Comparison of ENCODE assay signal across 8 cellular contexts in the genomic region with DNA sequence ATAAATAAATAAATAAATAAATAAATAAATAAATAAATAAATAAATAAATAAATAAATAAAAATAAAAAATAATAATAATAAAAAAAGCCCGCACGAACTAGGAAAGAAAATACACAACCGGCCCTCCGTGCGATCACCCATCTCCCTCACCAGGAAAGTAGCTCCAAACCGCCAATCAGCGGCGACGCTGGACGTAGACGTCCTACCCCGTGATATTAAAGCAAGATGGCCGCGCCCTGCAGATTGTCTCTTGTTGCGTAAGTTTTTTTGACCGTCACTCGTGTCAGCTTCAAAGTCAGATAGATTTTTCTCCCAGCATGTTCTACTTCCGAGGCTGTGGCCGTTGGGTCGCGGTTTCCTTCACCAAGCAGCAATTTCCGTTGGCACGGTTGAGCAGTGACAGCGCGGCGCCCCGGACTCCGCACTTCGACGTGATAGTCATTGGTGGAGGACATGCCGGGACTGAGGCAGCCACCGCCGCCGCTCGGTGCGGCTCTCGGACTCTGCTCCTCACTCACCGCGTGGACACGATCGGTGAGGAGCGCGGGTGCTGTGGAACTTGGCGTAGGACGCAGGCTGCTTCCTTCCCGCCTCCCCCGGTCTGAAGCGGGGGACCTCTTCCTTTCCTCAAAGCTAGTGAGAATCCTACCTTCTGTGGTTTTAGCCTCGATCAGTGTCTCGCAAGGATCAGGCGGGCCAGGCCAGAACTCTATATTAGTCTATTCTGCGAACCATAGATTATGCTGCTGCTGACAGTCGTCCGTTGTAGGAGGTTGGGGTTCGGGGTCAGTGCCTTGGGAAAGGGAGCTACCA. TPM values are rescaled to one million over a fixed set of nuclear protein-coding genes. Genes with fewer than 3 reads are reported as not detected.
DNase-seq lines count a peak whose midpoint lies in the region; ATAC-seq and TF ChIP-seq lines count a peak whose summit lies in the region.

A gene with protein sequence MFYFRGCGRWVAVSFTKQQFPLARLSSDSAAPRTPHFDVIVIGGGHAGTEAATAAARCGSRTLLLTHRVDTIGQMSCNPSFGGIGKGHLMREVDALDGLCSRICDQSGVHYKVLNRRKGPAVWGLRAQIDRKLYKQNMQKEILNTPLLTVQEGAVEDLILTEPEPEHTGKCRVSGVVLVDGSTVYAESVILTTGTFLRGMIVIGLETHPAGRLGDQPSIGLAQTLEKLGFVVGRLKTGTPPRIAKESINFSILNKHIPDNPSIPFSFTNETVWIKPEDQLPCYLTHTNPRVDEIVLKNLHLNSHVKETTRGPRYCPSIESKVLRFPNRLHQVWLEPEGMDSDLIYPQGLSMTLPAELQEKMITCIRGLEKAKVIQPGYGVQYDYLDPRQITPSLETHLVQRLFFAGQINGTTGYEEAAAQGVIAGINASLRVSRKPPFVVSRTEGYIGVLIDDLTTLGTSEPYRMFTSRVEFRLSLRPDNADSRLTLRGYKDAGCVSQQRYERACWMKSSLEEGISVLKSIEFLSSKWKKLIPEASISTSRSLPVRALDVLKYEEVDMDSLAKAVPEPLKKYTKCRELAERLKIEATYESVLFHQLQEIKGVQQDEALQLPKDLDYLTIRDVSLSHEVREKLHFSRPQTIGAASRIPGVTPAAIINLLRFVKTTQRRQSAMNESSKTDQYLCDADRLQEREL (plus strand): TSS at position 201 of the 814 bp plus-strand sequence. CDS start 118 bp downstream, at position 319.

- H3K4me3 Mint-ChIP-seq in activated naive CD8-positive, alpha-beta T cell: peak within 1 kb of the TSS; percentile 99
- H3K4me3 Mint-ChIP-seq in osteocyte (ENCODE audit: unreplicated experiment): peak within 1 kb of the TSS; percentile 98

- H3K36me3 ChIP-seq in thymus (ENCODE audit: control insufficient read depth, insufficient read depth): peaks cover 5% of the 10 kb centered on the region

- DNase-seq in NCI-H1092 (lab: John Stamatoyannopoulos, UW) (peak; percentile 77), SKM-1 treated with dmso at 0.1 percent for 144 hours (lab: John Stamatoyannopoulos, UW; ENCODE audit: unreplicated experiment) (peak; percentile 94), glomerular visceral epithelial cell (ENCODE audit: extremely low spot score) (peak; percentile 90), osteocyte (ENCODE audit: extremely low spot score, unreplicated experiment) (peak; percentile 91)

- peaks cover 3% of the 10 kb centered on the region for H3K4me1 ChIP-seq in thymus (ENCODE audit: control insufficient read depth, insufficient read depth, low read length)

- WGBS in thymus: under 1% methylated on average over 55 of the region's 55 CpGs

- H3K36me3 Mint-ChIP-seq in activated naive CD8-positive, alpha-beta T cell: no peaks in the 10 kb centered on the region
- H3K36me3 Mint-ChIP-seq in osteocyte (ENCODE audit: unreplicated experiment): peaks cover 3% of the 10 kb centered on the region

- no peaks in the 10 kb centered on the region for H3K27me3 Mint-ChIP-seq in activated naive CD8-positive, alpha-beta T cell
- no peaks in the 10 kb centered on the region for H3K27me3 Mint-ChIP-seq in osteocyte (ENCODE audit: unreplicated experiment)

- peaks cover 31% of the 10 kb centered on the region for H3K4me1 Mint-ChIP-seq in activated naive CD8-positive, alpha-beta T cell (ENCODE audit: low read depth)
- H3K4me1 Mint-ChIP-seq in osteocyte (ENCODE audit: unreplicated experiment): peaks cover 22% of the 10 kb centered on the region

- peak within 1 kb of the TSS; percentile 99 for H3K27ac ChIP-seq in thymus (ENCODE audit: low read depth)

- no peaks in the 10 kb centered on the region for H3K9me3 Mint-ChIP-seq in activated naive CD8-positive, alpha-beta T cell (ENCODE audit: low read depth)
- H3K9me3 Mint-ChIP-seq in osteocyte (ENCODE audit: unreplicated experiment): no peaks in the 10 kb centered on the region

- H3K27me3 ChIP-seq in thymus (ENCODE audit: control insufficient read depth, insufficient read depth): no peaks in the 10 kb centered on the region

- H3K4me3 ChIP-seq in GM08714 (ENCODE audit: low read length) (peak within 1 kb of the TSS; percentile 92), thymus (ENCODE audit: low read length) (peak within 1 kb of the TSS; percentile 96)

- H3K27ac Mint-ChIP-seq in activated naive CD8-positive, alpha-beta T cell: peak within 1 kb of the TSS; percentile 99
- H3K27ac Mint-ChIP-seq in osteocyte (ENCODE audit: unreplicated experiment): peak within 1 kb of the TSS; percentile 100

- no peak for TF ChIP-seq CTCF in osteocyte (IDR thresholded peaks at IDR 0.05)

- peak; percentile 97 for ATAC-seq in HG02588 (IDR thresholded peaks at IDR 0.05; ENCODE audit: unreplicated experiment)

- no peaks in the 10 kb centered on the region for H3K9me3 ChIP-seq in thymus (ENCODE audit: control insufficient read depth)

RNA-seq across cellular contexts. Expression of the gene that starts here (rescaled TPM):
- 23.7 and 24.8 TPM in 2 replicates for total RNA-seq in osteocyte
- 27.2 TPM for polyA plus RNA-seq in thymus

Comparison
In these comparisons a context has a peak if more than half of its experiments do, and no peak if none do; other contexts are left out.
1. Peak in every context shown above with its lines: DNase-seq, ATAC-seq, H3K4me3 ChIP-seq and H3K27ac ChIP-seq.